ENCODE assay signal across 14 cellular contexts in genomic region chr11:128476031-128476430, GRCh38.
DNase-seq lines count a peak whose midpoint lies in the region; ATAC-seq lines count a peak whose summit lies in the region.
"Had no signal": no experiment of that assay in that cellular context is flagged by ENCODE, and none has a peak within 500 bp of the region (broad histone marks: within the 10 kb centered on the region; RNA-seq: fewer than 3 reads in every experiment).

No MANE protein-coding gene starts in this region.

- CTCF ChIA-PET in activated CD4-positive, alpha-beta T cell treated with anti-CD3 and anti-CD28 coated beads, Interleukin-2, amount 10 ng/mL, durations not matched to agents 7 days and 5 days (lab: Charles Lee), result interaction anchor here (0.9 to 2.8 kb wide), 11 partner anchors 14 to 189 kb away, joined by 3 to 10 read pairs (median 3); no protein-coding TSS in a partner anchor
- CTCF ChIA-PET in T-cell (lab: Charles Lee), result interaction anchor here (0.6 to 1.8 kb wide), 26 partner anchors 8 to 443 kb away, joined by 3 to 12 read pairs (median 4); no protein-coding TSS in a partner anchor

- H3K4me3 Mint-ChIP-seq in activated CD4-positive, alpha-beta T cell treated with anti-CD3 and anti-CD28 coated beads, Interleukin-2, amount 10 ng/mL, durations not matched to agents 7 days and 5 days, result peak overlapping the region; percentile 70
- peak overlapping the region; percentile 62 to 99 (median 66) for H3K4me3 Mint-ChIP-seq in T-cell
- peak overlapping the region; percentile 77 to 83 for H3K4me3 Mint-ChIP-seq in effector memory CD8-positive, alpha-beta T cell
- peak overlapping the region; percentile 71 for H3K4me3 Mint-ChIP-seq in stimulated activated effector memory CD8-positive, alpha-beta T cell treated with anti-CD3 and anti-CD28 coated beads, Interleukin-12 subunit alpha, Interleukin-12 subunit beta, amount 100 ng/mL, for 72 hours

- no peak for ATAC-seq in T-cell (replicated peaks in 1 of 4)
- no peak for ATAC-seq in effector memory CD8-positive, alpha-beta T cell (replicated peaks)
- no peak for ATAC-seq in stimulated activated effector memory CD8-positive, alpha-beta T cell treated with anti-CD3 and anti-CD28 coated beads, Interleukin-12 subunit alpha, Interleukin-12 subunit beta, amount 100 ng/mL, for 72 hours
- no peak for ATAC-seq in GM19397 (IDR thresholded peaks at IDR 0.05; ENCODE audit: unreplicated experiment)
- no peak for ATAC-seq in HG03039 (IDR thresholded peaks at IDR 0.05; ENCODE audit: unreplicated experiment)
- ATAC-seq: A549 had no signal

- H3K27me3 Mint-ChIP-seq in activated CD4-positive, alpha-beta T cell treated with anti-CD3 and anti-CD28 coated beads, Interleukin-2, amount 10 ng/mL, durations not matched to agents 7 days and 5 days, result no peaks in the 10 kb centered on the region
- no peaks in the 10 kb centered on the region for H3K27me3 Mint-ChIP-seq in T-cell
- no peaks in the 10 kb centered on the region for H3K27me3 Mint-ChIP-seq in effector memory CD8-positive, alpha-beta T cell

- POLR2A ChIA-PET in activated CD4-positive, alpha-beta T cell treated with anti-CD3 and anti-CD28 coated beads, Interleukin-2, amount 10 ng/mL, durations not matched to agents 7 days and 5 days (lab: Charles Lee), result interaction anchor here (1.1 to 1.4 kb wide), 3 partner anchors 11 to 176 kb away, joined by 3 to 4 read pairs (median 3); no protein-coding TSS in a partner anchor
- POLR2A ChIA-PET in T-cell (lab: Charles Lee), result interaction anchor here (0.6 to 2.8 kb wide), 15 partner anchors 11 to 192 kb away, joined by 3 to 17 read pairs (median 4); no protein-coding TSS in a partner anchor

- H3K4me1 Mint-ChIP-seq in activated CD4-positive, alpha-beta T cell treated with anti-CD3 and anti-CD28 coated beads, Interleukin-2, amount 10 ng/mL, durations not matched to agents 7 days and 5 days, result peaks cover 97% of the 10 kb centered on the region
- H3K4me1 Mint-ChIP-seq in T-cell, result peaks cover 98 to 100% (median 99%) of the 10 kb centered on the region in 3 donors
- H3K4me1 Mint-ChIP-seq in effector memory CD8-positive, alpha-beta T cell (ENCODE audit: low read depth in 2 of 2), result peaks cover 91 to 99% of the 10 kb centered on the region in 2 donors
- H3K4me1 Mint-ChIP-seq in stimulated activated effector memory CD8-positive, alpha-beta T cell treated with anti-CD3 and anti-CD28 coated beads, Interleukin-12 subunit alpha, Interleukin-12 subunit beta, amount 100 ng/mL, for 72 hours, result peaks cover 95% of the 10 kb centered on the region

- H3K27ac Mint-ChIP-seq in activated CD4-positive, alpha-beta T cell treated with anti-CD3 and anti-CD28 coated beads, Interleukin-2, amount 10 ng/mL, durations not matched to agents 7 days and 5 days, result peak overlapping the region; percentile 95
- H3K27ac Mint-ChIP-seq in T-cell, result peak overlapping the region; percentile 93 to 98
- peak overlapping the region; percentile 97 for H3K27ac Mint-ChIP-seq in effector memory CD8-positive, alpha-beta T cell
- peak overlapping the region; percentile 96 for H3K27ac Mint-ChIP-seq in stimulated activated effector memory CD8-positive, alpha-beta T cell treated with anti-CD3 and anti-CD28 coated beads, Interleukin-12 subunit alpha, Interleukin-12 subunit beta, amount 100 ng/mL, for 72 hours

- H3K36me3 Mint-ChIP-seq in activated CD4-positive, alpha-beta T cell treated with anti-CD3 and anti-CD28 coated beads, Interleukin-2, amount 10 ng/mL, durations not matched to agents 7 days and 5 days (ENCODE audit: low read depth), result peaks cover 99% of the 10 kb centered on the region
- peaks cover 90% of the 10 kb centered on the region for H3K36me3 Mint-ChIP-seq in T-cell
- peaks cover 100% of the 10 kb centered on the region for H3K36me3 Mint-ChIP-seq in effector memory CD8-positive, alpha-beta T cell (ENCODE audit: insufficient read depth)
- peaks cover 100% of the 10 kb centered on the region for H3K36me3 Mint-ChIP-seq in stimulated activated effector memory CD8-positive, alpha-beta T cell treated with anti-CD3 and anti-CD28 coated beads, Interleukin-12 subunit alpha, Interleukin-12 subunit beta, amount 100 ng/mL, for 72 hours

- no peak for DNase-seq in activated CD4-positive, alpha-beta T cell treated with anti-CD3 and anti-CD28 coated beads, Interleukin-2, amount 10 ng/mL, durations not matched to agents 7 days and 5 days
- no peak for DNase-seq in activated CD4-positive, alpha-beta T cell treated with anti-CD3 and anti-CD28 coated beads, Interleukin-2, amount 50 U/mL, for 4 hours
- no peak for DNase-seq in T-cell
- DNase-seq in effector memory CD8-positive, alpha-beta T cell, result no peak
- no peak for DNase-seq in stimulated activated effector memory CD8-positive, alpha-beta T cell treated with anti-CD3 and anti-CD28 coated beads, Interleukin-12 subunit alpha, Interleukin-12 subunit beta, amount 100 ng/mL, for 72 hours (ENCODE audit: low spot score in 2 of 2)
- DNase-seq in iPS-NIHi11 (ENCODE audit: low spot score), result no peak
- DNase-seq: DMS53, HCEC 1CT, KBM-7, NCI-H2171, right lobe of liver had no signal

- H3K9me3 Mint-ChIP-seq in activated CD4-positive, alpha-beta T cell treated with anti-CD3 and anti-CD28 coated beads, Interleukin-2, amount 10 ng/mL, durations not matched to agents 7 days and 5 days, result no peaks in the 10 kb centered on the region
- H3K9me3 Mint-ChIP-seq in T-cell, result no peaks in the 10 kb centered on the region
- no peaks in the 10 kb centered on the region for H3K9me3 Mint-ChIP-seq in effector memory CD8-positive, alpha-beta T cell
- no peaks in the 10 kb centered on the region for H3K9me3 Mint-ChIP-seq in stimulated activated effector memory CD8-positive, alpha-beta T cell treated with anti-CD3 and anti-CD28 coated beads, Interleukin-12 subunit alpha, Interleukin-12 subunit beta, amount 100 ng/mL, for 72 hours
